Comparison of ENCODE assay signal across 8 cellular contexts in genomic region chr13:21458457-21458815, GRCh38. TPM values are rescaled to one million over a fixed set of nuclear protein-coding genes. Genes with fewer than 3 reads are reported as not detected.
A peak's percentile ranks its signal among the peaks of the same experiment; 100 is the strongest.
DNase-seq lines count a peak whose midpoint lies in the region; ATAC-seq, FAIRE-seq and TF ChIP-seq lines count a peak whose summit lies in the region.

No MANE protein-coding gene starts in this region.

- ATAC-seq in activated CD4-positive, alpha-beta T cell treated with anti-CD3 and anti-CD28 coated beads for 36 hours = peak; percentile 44
- peak; percentile 47 for ATAC-seq in mucosa of descending colon
- peak; percentile 44 for ATAC-seq in stimulated activated naive CD8-positive, alpha-beta T cell treated with anti-CD3 and anti-CD28 coated beads, Interleukin-15, Interleukin-2, amounts not matched to agents 100 U/mL and 50 U/mL, for 24 hours

- H3K4me1 Mint-ChIP-seq in activated CD4-positive, alpha-beta T cell treated with anti-CD3 and anti-CD28 coated beads for 36 hours = peaks cover 26% of the 10 kb centered on the region

- peaks cover 2% of the 10 kb centered on the region for H3K9me3 Mint-ChIP-seq in activated CD4-positive, alpha-beta T cell treated with anti-CD3 and anti-CD28 coated beads for 36 hours (ENCODE audit: low read depth)

- intact Hi-C loops in activated CD4-positive, alpha-beta T cell treated with anti-CD3 and anti-CD28 coated beads for 36 hours (cut with DNase I, micrococcal nuclease) = loop anchor here (1.0 to 5.0 kb wide), 7 partner anchors 22 to 1916 kb away; partner anchors contain the start of genes IFT88 (in 1 of the 2) and XPO4 (in 1 of the 2)
- intact Hi-C loops in mucosa of descending colon (cut with DNase I, micrococcal nuclease) = no loop called here

- POLR2A ChIA-PET in activated CD4-positive, alpha-beta T cell treated with anti-CD3 and anti-CD28 coated beads for 36 hours (lab: Charles Lee) = interaction anchor here (1.0 to 1.4 kb wide), 2 partner anchors 145 to 282 kb away, joined by 3 to 4 read pairs; partner anchors contain the start of genes MICU2, MRPL57 and SKA3

- peaks cover 7% of the 10 kb centered on the region for H3K4me1 ChIP-seq in mucosa of descending colon (ENCODE audit: low read depth)

- H3K4me3 ChIP-seq in NB4 (ENCODE audit: low read depth, low read length) (peak overlapping the region; percentile 96), mucosa of descending colon (peak overlapping the region; percentile 90)

- peak overlapping the region; percentile 87 for H3K27ac Mint-ChIP-seq in activated CD4-positive, alpha-beta T cell treated with anti-CD3 and anti-CD28 coated beads for 36 hours

- H3K4me3 Mint-ChIP-seq in activated CD4-positive, alpha-beta T cell treated with anti-CD3 and anti-CD28 coated beads for 36 hours = peak overlapping the region; percentile 93

- CTCF ChIA-PET in activated CD4-positive, alpha-beta T cell treated with anti-CD3 and anti-CD28 coated beads for 36 hours (lab: Charles Lee) = interaction anchor here (0.7 to 2.9 kb wide), 5 partner anchors 16 to 161 kb away, joined by 3 to 11 read pairs (median 4); no protein-coding TSS in a partner anchor

- TF ChIP-seq CTCF in NB4 (IDR thresholded peaks at IDR 0.05; ENCODE audit: low read depth, low read length) (no peak), mucosa of descending colon (IDR thresholded peaks at IDR 0.05) (no peak)

- DNase-seq in GM03348 (ENCODE audit: low spot score) = peak; percentile 24
- DNase-seq in H54 (ENCODE audit: insufficient read length, low spot score) = peak; percentile 10
- peak; percentile 58 for DNase-seq in NB4 (ENCODE audit: low read depth)
- DNase-seq in activated CD4-positive, alpha-beta T cell treated with anti-CD3 and anti-CD28 coated beads for 36 hours = peak; percentile 75
- DNase-seq in dermis blood vessel endothelial cell = peak; percentile 26
- DNase-seq in mucosa of descending colon = peak; percentile 73 to 76 (median 74)
- DNase-seq in stimulated activated naive CD8-positive, alpha-beta T cell treated with anti-CD3 and anti-CD28 coated beads, Interleukin-15, Interleukin-2, amounts not matched to agents 100 U/mL and 50 U/mL, for 24 hours = peak; percentile 65
- no peak for DNase-seq in GDM1 (lab: John Stamatoyannopoulos, UW)

- no peaks in the 10 kb centered on the region for H3K9me3 ChIP-seq in mucosa of descending colon

- H3K36me3 ChIP-seq in mucosa of descending colon (ENCODE audit: low read depth) = no peaks in the 10 kb centered on the region

- H3K36me3 Mint-ChIP-seq in activated CD4-positive, alpha-beta T cell treated with anti-CD3 and anti-CD28 coated beads for 36 hours (ENCODE audit: low read depth) = peaks cover 18% of the 10 kb centered on the region

- TF ChIP-seq POLR2A in H54 (IDR thresholded peaks at IDR 0.05; ENCODE audit: low read depth, low read length) = no peak
- no peak for TF ChIP-seq POLR2A in NB4 (IDR thresholded peaks at IDR 0.05; ENCODE audit: extremely low read depth, insufficient read length)

- no peaks in the 10 kb centered on the region for H3K27me3 Mint-ChIP-seq in activated CD4-positive, alpha-beta T cell treated with anti-CD3 and anti-CD28 coated beads for 36 hours

- no peak for FAIRE-seq in H54 (lab: Jason Lieb, UNC)

RNA-seq across cellular contexts. Expression of gene ZDHHC20, which starts 0.7 kb away (rescaled TPM):
- 10 to 100 TPM; 40.2 to 44.9 TPM for total RNA-seq in activated CD4-positive, alpha-beta T cell treated with anti-CD3 and anti-CD28 coated beads for 36 hours
- 110 and 123 TPM in 2 replicates for total RNA-seq in dermis blood vessel endothelial cell
- total RNA-seq in mucosa of descending colon = 10 to 100 TPM; 55.2 to 77.4 (median 74.4) TPM

Comparison
In these comparisons a context has a peak if more than half of its experiments do, and no peak if none do; other contexts are left out.
1. intact Hi-C loops: an anchor here in activated CD4-positive, alpha-beta T cell treated with anti-CD3 and anti-CD28 coated beads for 36 hours (1.0 to 5.0 kb wide); none called in mucosa of descending colon.